ENCODE assay signal across 19 cellular contexts in genomic region chr17:60901222-60901621, GRCh38.
DNase-seq lines count a peak whose midpoint lies in the region; TF ChIP-seq lines count a peak whose summit lies in the region.
"Had no signal": no experiment of that assay in that cellular context is flagged by ENCODE, and none has a peak within 500 bp of the region (broad histone marks: within the 10 kb centered on the region; RNA-seq: fewer than 3 reads in every experiment).

No MANE protein-coding gene starts in this region.

- no peaks in the 10 kb centered on the region for H3K4me1 ChIP-seq in mammary epithelial cell (ENCODE audit: insufficient read depth, low read length)
- H3K4me1 ChIP-seq: neural progenitor cell, uterus had no signal

- H3K27me3 ChIP-seq in mammary epithelial cell (ENCODE audit: insufficient read depth, low read length), result no peaks in the 10 kb centered on the region
- H3K27me3 ChIP-seq: neural progenitor cell, uterus had no signal

- CTCF ChIA-PET in MCF 10A (lab: Yijun Ruan, JAX), result no interaction called here
- CTCF ChIA-PET in mammary epithelial cell (lab: Charles Lee; ENCODE audit: low non-redundant PET), result no interaction called here
- CTCF ChIA-PET in RWPE1 (lab: Yijun Ruan, JAX), result no interaction called here

- H3K4me3 Mint-ChIP-seq in MCF 10A (ENCODE audit: unreplicated experiment) (no peak overlapping the region), progenitor cell of endocrine pancreas (ENCODE audit: low read depth) (no peak overlapping the region)
- H3K4me3 Mint-ChIP-seq: activated CD4-positive, alpha-beta T cell treated with anti-CD3 and anti-CD28 coated beads, Interleukin-2, amount 10 ng/mL, durations not matched to agents 7 days and 5 days; CD4-positive, CD25-positive, alpha-beta regulatory T cell; mesothelial cell of epicardium; neural progenitor cell; T-cell had no signal

- DNase-seq in MCF 10A (ENCODE audit: unreplicated experiment) (peak; percentile 13), mammary epithelial cell (no peak), RWPE1 (ENCODE audit: low spot score) (no peak), coronary artery (ENCODE audit: low spot score) (no peak), retinal pigment epithelial cell (ENCODE audit: low read depth) (peak; percentile 31), progenitor cell of endocrine pancreas (ENCODE audit: low spot score, unreplicated experiment) (no peak)
- DNase-seq in effector CD8-positive, alpha-beta T cell (lab: John Stamatoyannopoulos, UW), result no peak
- DNase-seq in activated CD4-positive, alpha-beta T cell treated with anti-CD3 and anti-CD28 coated beads for 4 hours, result no peak
- DNase-seq: activated CD4-positive, alpha-beta T cell treated with anti-CD3 and anti-CD28 coated beads, Interleukin-2, amount 10 ng/mL, durations not matched to agents 7 days and 5 days; activated CD8-positive, alpha-beta memory T cell treated with anti-CD3 and anti-CD28 coated beads, Interleukin-2, amount 50 U/mL, for 4 hours; activated effector memory CD4-positive, alpha-beta T cell treated with anti-CD3 and anti-CD28 coated beads, Interleukin-2, amount 50 U/mL, for 16 hours; CD4-positive, CD25-positive, alpha-beta regulatory T cell; MV-4-11; NCI-H1930; stimulated activated CD8-positive, alpha-beta memory T cell treated with anti-CD3 and anti-CD28 coated beads, Interleukin-4, amount 100 ng/mL, for 48 hours; T-cell; uterus had no signal

- in situ Hi-C loops in mammary epithelial cell (cut with MboI; ENCODE audit: low sequenced_read_pairs in 2 of 2), result no loop called here

- no peak overlapping the region for H3K4me2 ChIP-seq in mammary epithelial cell (ENCODE audit: insufficient read depth, low read depth, low read length)
- H3K4me2 ChIP-seq: neural progenitor cell had no signal

- no peaks in the 10 kb centered on the region for H3K9me3 ChIP-seq in mammary epithelial cell (replicated peaks; ENCODE audit: insufficient read depth, low read length)

- no peaks in the 10 kb centered on the region for H3K36me3 ChIP-seq in mammary epithelial cell (ENCODE audit: insufficient read depth, low read length)
- H3K36me3 ChIP-seq: neural progenitor cell, uterus had no signal

- no peak overlapping the region for H3K27ac ChIP-seq in mammary epithelial cell (ENCODE audit: insufficient read depth, low read depth, low read length)
- peak overlapping the region; percentile 39; the same call in 1 of the 2 replicates for H3K27ac ChIP-seq in RWPE1
- H3K27ac ChIP-seq in coronary artery, result peak overlapping the region; percentile 83 to 87
- H3K27ac ChIP-seq: neural progenitor cell, uterus had no signal

- H2AFZ ChIP-seq in mammary epithelial cell (ENCODE audit: low read depth, low read length), result no peak overlapping the region
- H2AFZ ChIP-seq: neural progenitor cell had no signal

- POLR2A ChIA-PET in MCF 10A (lab: Yijun Ruan, JAX) (no interaction called here), RWPE1 (lab: Yijun Ruan, JAX; ENCODE audit: low non-redundant PET) (no interaction called here)

- no peak overlapping the region for H3K9ac ChIP-seq in mammary epithelial cell (ENCODE audit: insufficient read depth, low read length)
- H3K9ac ChIP-seq: neural progenitor cell had no signal

- no peaks in the 10 kb centered on the region for H3K27me3 Mint-ChIP-seq in MCF 10A (ENCODE audit: insufficient read depth, unreplicated experiment)
- no peaks in the 10 kb centered on the region for H3K27me3 Mint-ChIP-seq in progenitor cell of endocrine pancreas
- H3K27me3 Mint-ChIP-seq: activated CD4-positive, alpha-beta T cell treated with anti-CD3 and anti-CD28 coated beads, Interleukin-2, amount 10 ng/mL, durations not matched to agents 7 days and 5 days; CD4-positive, CD25-positive, alpha-beta regulatory T cell; T-cell had no signal

- no peaks in the 10 kb centered on the region for H3K4me1 Mint-ChIP-seq in MCF 10A (ENCODE audit: insufficient read depth, unreplicated experiment)
- peaks cover 2% of the 10 kb centered on the region for H3K4me1 Mint-ChIP-seq in progenitor cell of endocrine pancreas (ENCODE audit: low read depth)
- H3K4me1 Mint-ChIP-seq: activated CD4-positive, alpha-beta T cell treated with anti-CD3 and anti-CD28 coated beads, Interleukin-2, amount 10 ng/mL, durations not matched to agents 7 days and 5 days; neural progenitor cell had no signal

- intact Hi-C loops in MCF 10A (cut with micrococcal nuclease), result no loop called here
- intact Hi-C loops in mammary epithelial cell (cut with micrococcal nuclease), result no loop called here

- dilution Hi-C loops in mammary epithelial cell (cut with HindIII; ENCODE audit: low sequenced_read_pairs), result no loop called here

- H3K4me3 ChIP-seq in mammary epithelial cell (replicated peaks in 1 of 3; ENCODE audit: insufficient read depth in 1 of 3, low read depth in 2 of 3, low read length in 3 of 3) (no peak overlapping the region), coronary artery (no peak overlapping the region), retinal pigment epithelial cell (ENCODE audit: low read length) (no peak overlapping the region)
- H3K4me3 ChIP-seq: neural progenitor cell, uterus had no signal

- H3K36me3 Mint-ChIP-seq in MCF 10A (ENCODE audit: insufficient read depth, unreplicated experiment) (no peaks in the 10 kb centered on the region), progenitor cell of endocrine pancreas (ENCODE audit: insufficient read depth) (peaks cover 17% of the 10 kb centered on the region)
- H3K36me3 Mint-ChIP-seq: neural progenitor cell had no signal

- no TSS peak for BruUV-seq in MCF 10A (replicated peaks; lab: Mats Ljungman, UMichigan)
- no TSS peak for BruUV-seq in mammary epithelial cell (replicated peaks; lab: Mats Ljungman, UMichigan)

- H3K27ac Mint-ChIP-seq in MCF 10A (ENCODE audit: low read depth, unreplicated experiment) (no peak overlapping the region), progenitor cell of endocrine pancreas (no peak overlapping the region)
- H3K27ac Mint-ChIP-seq: activated CD4-positive, alpha-beta T cell treated with anti-CD3 and anti-CD28 coated beads, Interleukin-2, amount 10 ng/mL, durations not matched to agents 7 days and 5 days; CD4-positive, CD25-positive, alpha-beta regulatory T cell; mesothelial cell of epicardium; neural progenitor cell; T-cell had no signal

- no peaks in the 10 kb centered on the region for H3K79me2 ChIP-seq in mammary epithelial cell (ENCODE audit: insufficient read depth, low read length)

- H4K20me1 ChIP-seq in mammary epithelial cell (ENCODE audit: insufficient read depth, low read length), result no peaks in the 10 kb centered on the region

- TF ChIP-seq CTCF in MCF 10A (IDR thresholded peaks at IDR 0.05; ENCODE audit: unreplicated experiment) (peak; percentile 20), mammary epithelial cell (conservative IDR thresholded peaks at IDR 0.05 in 1 of 2, IDR thresholded peaks at IDR 0.05 in 1 of 2; ENCODE audit: extremely low read depth in 1 of 2, insufficient read depth in 1 of 2, low read depth in 1 of 2, low read length in 2 of 2) (no peak), RWPE1 (conservative IDR thresholded peaks at IDR 0.05; ENCODE audit: low read depth) (no peak), coronary artery (IDR thresholded peaks at IDR 0.05) (no peak), retinal pigment epithelial cell (conservative IDR thresholded peaks at IDR 0.05; ENCODE audit: low read depth, low read length) (no peak), progenitor cell of endocrine pancreas (IDR thresholded peaks at IDR 0.05; ENCODE audit: unreplicated experiment) (no peak)

- no peaks in the 10 kb centered on the region for H3K9me3 Mint-ChIP-seq in MCF 10A (ENCODE audit: unreplicated experiment)
- H3K9me3 Mint-ChIP-seq in progenitor cell of endocrine pancreas (ENCODE audit: low read depth), result peaks cover 14% of the 10 kb centered on the region

Comparison
In these comparisons a context has a peak if more than half of its experiments do, and no peak if none do; other contexts are left out.
1. DNase-seq: peak in MCF 10A (single experiment) and retinal pigment epithelial cell (single experiment); none in mammary epithelial cell (single experiment), RWPE1 (single experiment), coronary artery (single experiment), effector CD8-positive, alpha-beta T cell (single experiment), progenitor cell of endocrine pancreas (single experiment) and activated CD4-positive, alpha-beta T cell treated with anti-CD3 and anti-CD28 coated beads for 4 hours (0 of 2).